ENCODE assay signal across 33 cellular contexts in genomic region chr3:11297126-11297525, GRCh38.
"Had no signal": no experiment of that assay in that cellular context is flagged by ENCODE, and none has a peak within 500 bp of the region (broad histone marks: within the 10 kb centered on the region; RNA-seq: fewer than 3 reads in every experiment).

No MANE protein-coding gene starts in this region.

- H3K27ac ChIP-seq: adrenal gland, body of pancreas, esophagus squamous epithelium, gastroesophageal sphincter, WERI-Rb-1 had no signal

- H3K4me3 Mint-ChIP-seq: activated B cell treated with CpG ODN at 0.5 μM for 24 hours; activated CD8-positive, alpha-beta memory T cell treated with anti-CD3 and anti-CD28 coated beads, Interleukin-2, amount 10 ng/mL, durations not matched to agents 7 days and 5 days; activated CD8-positive, alpha-beta T cell treated with anti-CD3 and anti-CD28 coated beads for 36 hours; activated naive CD4-positive, alpha-beta T cell treated with anti-CD3 and anti-CD28 coated beads for 36 hours; activated naive CD4-positive, alpha-beta T cell treated with anti-CD3 and anti-CD28 coated beads, Interleukin-2, amount 50 U/mL, for 24 hours; activated naive CD8-positive, alpha-beta T cell treated with anti-CD3 and anti-CD28 coated beads for 36 hours; activated naive CD8-positive, alpha-beta T cell treated with anti-CD3 and anti-CD28 coated beads, Interleukin-2, amount 50 U/mL, for 24 hours; effector memory CD8-positive, alpha-beta T cell; T-helper 17 cell; T-helper 2 cell treated with Interferon-gamma antibody and Interleukin-4, amounts not matched to agents 5 μg/mL and 100 μg/mL, for 36 hours had no signal

- ATAC-seq: activated CD4-positive, CD25-positive, alpha-beta regulatory T cell treated with anti-CD3 and anti-CD28 coated beads, Interleukin-2, amount 50 U/mL, for 24 hours; activated CD8-positive, alpha-beta memory T cell treated with anti-CD3 and anti-CD28 coated beads, Interleukin-2, amount 10 ng/mL, durations not matched to agents 7 days and 5 days; activated CD8-positive, alpha-beta T cell treated with anti-CD3 and anti-CD28 coated beads for 36 hours; activated naive CD8-positive, alpha-beta T cell treated with anti-CD3 and anti-CD28 coated beads, Interleukin-2, amount 50 U/mL, for 24 hours; body of pancreas; effector memory CD8-positive, alpha-beta T cell; gastroesophageal sphincter; T-helper 17 cell had no signal

- H3K4me1 ChIP-seq: adrenal gland, body of pancreas, esophagus squamous epithelium, gastroesophageal sphincter had no signal

- H3K27me3 Mint-ChIP-seq: activated B cell treated with CpG ODN at 0.5 μM for 24 hours; activated CD8-positive, alpha-beta memory T cell treated with anti-CD3 and anti-CD28 coated beads, Interleukin-2, amount 10 ng/mL, durations not matched to agents 7 days and 5 days; activated CD8-positive, alpha-beta T cell treated with anti-CD3 and anti-CD28 coated beads for 36 hours; activated naive CD4-positive, alpha-beta T cell treated with anti-CD3 and anti-CD28 coated beads, Interleukin-2, amount 50 U/mL, for 24 hours; activated naive CD8-positive, alpha-beta T cell treated with anti-CD3 and anti-CD28 coated beads for 36 hours; activated naive CD8-positive, alpha-beta T cell treated with anti-CD3 and anti-CD28 coated beads, Interleukin-2, amount 50 U/mL, for 24 hours; effector memory CD8-positive, alpha-beta T cell; T-helper 17 cell had no signal

- H3K9me3 Mint-ChIP-seq: activated B cell treated with CpG ODN at 0.5 μM for 24 hours; activated CD8-positive, alpha-beta T cell treated with anti-CD3 and anti-CD28 coated beads for 36 hours; activated naive CD4-positive, alpha-beta T cell treated with anti-CD3 and anti-CD28 coated beads for 36 hours; activated naive CD4-positive, alpha-beta T cell treated with anti-CD3 and anti-CD28 coated beads, Interleukin-2, amount 50 U/mL, for 24 hours; activated naive CD8-positive, alpha-beta T cell treated with anti-CD3 and anti-CD28 coated beads for 36 hours; activated naive CD8-positive, alpha-beta T cell treated with anti-CD3 and anti-CD28 coated beads, Interleukin-2, amount 50 U/mL, for 24 hours; activated T-helper 2 cell treated with anti-CD3 and anti-CD28 coated beads, Interferon-gamma antibody, Interleukin-2, Interleukin-4, amounts not matched to agents 10 μg/mL and 5 μg/mL and 100 μg/mL, durations not matched to agents 14 hours and 24 hours and 36 hours; effector memory CD8-positive, alpha-beta T cell; T-helper 2 cell treated with Interferon-gamma antibody and Interleukin-4, amounts not matched to agents 5 μg/mL and 100 μg/mL, for 36 hours had no signal

- H3K27me3 ChIP-seq: adrenal gland, body of pancreas, esophagus squamous epithelium, gastroesophageal sphincter had no signal

- H3K9me3 ChIP-seq: adrenal gland, body of pancreas, esophagus squamous epithelium, gastroesophageal sphincter had no signal

- H3K4me3 ChIP-seq: adrenal gland, body of pancreas, esophagus squamous epithelium, gastroesophageal sphincter had no signal

- H3K27ac Mint-ChIP-seq: activated B cell treated with CpG ODN at 0.5 μM for 24 hours; activated CD8-positive, alpha-beta memory T cell treated with anti-CD3 and anti-CD28 coated beads, Interleukin-2, amount 10 ng/mL, durations not matched to agents 7 days and 5 days; activated CD8-positive, alpha-beta T cell treated with anti-CD3 and anti-CD28 coated beads for 36 hours; activated naive CD4-positive, alpha-beta T cell treated with anti-CD3 and anti-CD28 coated beads for 36 hours; activated naive CD8-positive, alpha-beta T cell treated with anti-CD3 and anti-CD28 coated beads for 36 hours; activated naive CD8-positive, alpha-beta T cell treated with anti-CD3 and anti-CD28 coated beads, Interleukin-2, amount 50 U/mL, for 24 hours; activated T-helper 2 cell treated with anti-CD3 and anti-CD28 coated beads, Interferon-gamma antibody, Interleukin-2, Interleukin-4, amounts not matched to agents 10 μg/mL and 5 μg/mL and 100 μg/mL, durations not matched to agents 14 hours and 24 hours and 36 hours; T-helper 2 cell treated with Interferon-gamma antibody and Interleukin-4, amounts not matched to agents 5 μg/mL and 100 μg/mL, for 36 hours had no signal

- DNase-seq: activated B cell treated with CpG ODN at 0.5 μM for 24 hours; activated CD4-positive, alpha-beta T cell treated with anti-CD3 and anti-CD28 coated beads for 48 hours; activated CD4-positive, alpha-beta T cell treated with anti-CD3 and anti-CD28 coated beads, Interleukin-2, amount 50 U/mL, for 1 hour; activated CD4-positive, alpha-beta T cell treated with anti-CD3 and anti-CD28 coated beads, Interleukin-2, amount 50 U/mL, for 48 hours; activated CD8-positive, alpha-beta memory T cell treated with anti-CD3 and anti-CD28 coated beads, Interleukin-2, amount 10 ng/mL, durations not matched to agents 7 days and 5 days; activated CD8-positive, alpha-beta memory T cell treated with anti-CD3 and anti-CD28 coated beads, Interleukin-2, amount 50 U/mL, for 4 hours; activated CD8-positive, alpha-beta T cell treated with anti-CD3 and anti-CD28 coated beads for 36 hours; activated effector memory CD4-positive, alpha-beta T cell treated with anti-CD3 and anti-CD28 coated beads, Interleukin-2, amount 50 U/mL, for 16 hours; activated naive CD4-positive, alpha-beta T cell treated with anti-CD3 and anti-CD28 coated beads for 36 hours; activated naive CD8-positive, alpha-beta T cell treated with anti-CD3 and anti-CD28 coated beads for 36 hours; activated naive CD8-positive, alpha-beta T cell treated with anti-CD3 and anti-CD28 coated beads, Interleukin-2, amount 50 U/mL, for 24 hours; activated T-cell treated with anti-CD3 and anti-CD28 coated beads, Interleukin-2, amount 50 U/mL, for 1 hour; adrenal gland; amygdala; aorta; body of pancreas; caudate nucleus; cortex of kidney; dermis blood vessel endothelial cell; effector CD4-positive, alpha-beta T cell; effector memory CD8-positive, alpha-beta T cell; erythroblast; esophagus squamous epithelium; foreskin melanocyte; T-helper 1 cell; T-helper 17 cell; T1000; WERI-Rb-1 had no signal
